In genomic region chr11:4094348-4095291, GRCh38 we compare ENCODE assay signal across 8 cellular contexts. TPM values are rescaled to one million over a fixed set of nuclear protein-coding genes. Genes with fewer than 3 reads are reported as not detected.
DNase-seq lines count a peak whose midpoint lies in the region; ATAC-seq and TF ChIP-seq lines count a peak whose summit lies in the region.

RRM1 (plus strand) TSS chr11:4094799; CDS start chr11:4095013, 214 bp downstream.

- H3K79me2 ChIP-seq in SK-N-SH (ENCODE audit: insufficient read depth), result peaks cover 47% of the 10 kb centered on the region

- ATAC-seq in HG02571 (IDR thresholded peaks at IDR 0.05; ENCODE audit: unreplicated experiment), result peak; percentile 92

- H4K20me1 ChIP-seq in SK-N-SH (ENCODE audit: insufficient read depth), result no peaks in the 10 kb centered on the region

- POLR2A ChIA-PET in SK-N-SH (lab: Yijun Ruan, JAX), result interaction anchor here (0.7 to 1.5 kb wide), 2 partner anchors 239 to 245 kb away, joined by 3 read pairs; partner anchors contain the start of gene STIM1

- H3K4me1 ChIP-seq in SK-N-SH (ENCODE audit: control insufficient read depth in 1 of 2, insufficient read depth in 2 of 2, low read depth in 1 of 2, low read length in 1 of 2), result peaks cover 0 to 6% of the 10 kb centered on the region in 2 experiments; a peak in 1 of 4 replicates

- no peaks in the 10 kb centered on the region for H3K9me3 ChIP-seq in SK-N-SH

- CTCF ChIA-PET in SK-N-SH (lab: Yijun Ruan, JAX), result interaction anchor here (1.0 to 2.9 kb wide), 3 partner anchors 8 to 245 kb away, joined by 3 to 9 read pairs (median 8); no protein-coding TSS in a partner anchor

- H3K27me3 ChIP-seq in SK-N-SH (ENCODE audit: insufficient read depth), result no peaks in the 10 kb centered on the region

- H3K4me2 ChIP-seq in SK-N-SH, result peak within 1 kb of the TSS; percentile 90

- DNase-seq in GM04504 (ENCODE audit: low read depth), result peak; percentile 90
- peak; percentile 93 for DNase-seq in NCI-H1048 (lab: John Stamatoyannopoulos, UW)
- DNase-seq in SK-N-SH, result peak; percentile 94
- peak; percentile 95 for DNase-seq in activated naive CD4-positive, alpha-beta T cell treated with anti-CD3 and anti-CD28 coated beads, Interleukin-2, amount 50 U/mL, for 16 hours
- DNase-seq in germinal center (ENCODE audit: low spot score), result peak; percentile 88
- DNase-seq in non-pigmented ciliary epithelial cell (ENCODE audit: low read depth), result peak; percentile 84
- DNase-seq in superior temporal gyrus (ENCODE audit: extremely low spot score), result peak; percentile 97

- TF ChIP-seq EP300 in SK-N-SH (IDR thresholded peaks at IDR 0.05; ENCODE audit: borderline replicate concordance in 1 of 2, low read depth in 1 of 2, low read length in 1 of 2), result no peak

- H3K27ac ChIP-seq in SK-N-SH (ENCODE audit: low read depth in 2 of 2, low read length in 1 of 2), result peak within 1 kb of the TSS; percentile 77 to 80

- no peak for TF ChIP-seq CTCF in SK-N-SH (IDR thresholded peaks at IDR 0.05)

- H2AFZ ChIP-seq in SK-N-SH (ENCODE audit: low read depth), result peak within 1 kb of the TSS; percentile 96

- TF ChIP-seq RAD21 in SK-N-SH (IDR thresholded peaks at IDR 0.05; ENCODE audit: low read length), result no peak

- H3K4me3 ChIP-seq in SK-N-SH (ENCODE audit: low read depth in 2 of 2, low read length in 1 of 2), result peak within 1 kb of the TSS; percentile 76 to 78

- under 1% methylated on average over 37 of the region's 74 CpGs for WGBS in SK-N-SH (ENCODE audit: low lambda C conversion rate)

- peak within 1 kb of the TSS; percentile 90 for H3K9ac ChIP-seq in SK-N-SH

- H3K9me2 ChIP-seq in SK-N-SH, result no peaks in the 10 kb centered on the region

- H3F3A ChIP-seq in SK-N-SH (replicated peaks; ENCODE audit: insufficient read depth), result no peaks in the 10 kb centered on the region

- H3K36me3 ChIP-seq in SK-N-SH (replicated peaks in 1 of 2; ENCODE audit: control insufficient read depth in 1 of 2, insufficient read depth in 2 of 2, low read length in 1 of 2), result peaks cover 0 to 3% of the 10 kb centered on the region in 2 experiments

TF ChIP-seq in SK-N-SH, 30 proteins besides CTCF, POLR2A, EP300 and RAD21 (continues in another document):
- TF ChIP-seq JUND (IDR thresholded peaks at IDR 0.05), result no peak
- no peak for TF ChIP-seq TEAD4 (IDR thresholded peaks at IDR 0.05; ENCODE audit: borderline replicate concordance, insufficient read depth)
- TF ChIP-seq PBX3 (IDR thresholded peaks at IDR 0.05), result peak; percentile 80
- no peak for TF ChIP-seq TCF12 (IDR thresholded peaks at IDR 0.05)
- TF ChIP-seq RFX5 (IDR thresholded peaks at IDR 0.05; ENCODE audit: low read length), result no peak
- TF ChIP-seq USF1 (IDR thresholded peaks at IDR 0.05; ENCODE audit: borderline replicate concordance, low read depth), result no peak
- TF ChIP-seq SMC3 (IDR thresholded peaks at IDR 0.05; ENCODE audit: low read depth, low read length), result no peak
- TF ChIP-seq NFIC (IDR thresholded peaks at IDR 0.05; ENCODE audit: borderline replicate concordance), result no peak
- TF ChIP-seq RCOR1 (IDR thresholded peaks at IDR 0.05; ENCODE audit: low read length), result no peak
- peak; percentile 99 for TF ChIP-seq YY1 (IDR thresholded peaks at IDR 0.05; ENCODE audit: low read depth)
- TF ChIP-seq GABPA (IDR thresholded peaks at IDR 0.05; ENCODE audit: low read depth), result peak; percentile 65
- no peak; the same call in 1 of the 2 replicates for TF ChIP-seq ZBTB33 (IDR thresholded peaks at IDR 0.05; ENCODE audit: borderline replicate concordance, low read depth)
- TF ChIP-seq TAF1 (IDR thresholded peaks at IDR 0.05; ENCODE audit: borderline replicate concordance, low read depth, low read length), result peak; percentile 80; the same call in 1 of the 2 replicates
- TF ChIP-seq REST (IDR thresholded peaks at IDR 0.05; ENCODE audit: low read depth, low read length), result 0 out of 2 replicates have a peak, but pooled peaks have one; percentile 6
- peak; percentile 33; the same call in 1 of the 2 replicates for TF ChIP-seq FOXJ3 (CRISPR knock-in tag; IDR thresholded peaks at IDR 0.05)
- TF ChIP-seq SIN3A (IDR thresholded peaks at IDR 0.05; ENCODE audit: borderline replicate concordance, low read depth, low read length), result peak; percentile 90
- TF ChIP-seq ELF1 (IDR thresholded peaks at IDR 0.05), result peak; percentile 69; the same call in 1 of the 2 replicates
- no peak for TF ChIP-seq GATA2 (CRISPR knock-in tag; IDR thresholded peaks at IDR 0.05)
- TF ChIP-seq RXRA (IDR thresholded peaks at IDR 0.05; ENCODE audit: borderline replicate concordance, low read depth), result no peak
- no peak for TF ChIP-seq IRF3 (IDR thresholded peaks at IDR 0.05; ENCODE audit: low read depth, low read length)
- no peak for TF ChIP-seq NRF1 (IDR thresholded peaks at IDR 0.05; ENCODE audit: low read depth, low read length)
- TF ChIP-seq POLR2AphosphoS5 (IDR thresholded peaks at IDR 0.05; ENCODE audit: low read depth, low read length), result peak; percentile 54
- peak; percentile 57; the same call in 1 of the 2 replicates for TF ChIP-seq MAX (IDR thresholded peaks at IDR 0.05; ENCODE audit: low read depth)

RNA-seq across cellular contexts. Expression of gene RRM1, which starts in this region (rescaled TPM):
- polyA plus RNA-seq in SK-N-SH (2012; rRNA removed), result 28.2 and 31.6 TPM in 2 replicates
- 38.5 and 38.8 TPM in 2 replicates for polyA plus RNA-seq in SK-N-SH (2012; cell fraction: cytosol; rRNA removed)
- 16.0 and 32.7 TPM in 2 replicates for polyA plus RNA-seq in SK-N-SH (2012; cell fraction: nucleus; rRNA removed)

Comparison
In these comparisons a context has a peak if more than half of its experiments do, and no peak if none do; other contexts are left out.
1. Peak in every context shown above with its lines: DNase-seq, ATAC-seq, H3K4me3 ChIP-seq and H3K27ac ChIP-seq.